ENCODE assay signal across 3 cellular contexts in the genomic region with DNA sequence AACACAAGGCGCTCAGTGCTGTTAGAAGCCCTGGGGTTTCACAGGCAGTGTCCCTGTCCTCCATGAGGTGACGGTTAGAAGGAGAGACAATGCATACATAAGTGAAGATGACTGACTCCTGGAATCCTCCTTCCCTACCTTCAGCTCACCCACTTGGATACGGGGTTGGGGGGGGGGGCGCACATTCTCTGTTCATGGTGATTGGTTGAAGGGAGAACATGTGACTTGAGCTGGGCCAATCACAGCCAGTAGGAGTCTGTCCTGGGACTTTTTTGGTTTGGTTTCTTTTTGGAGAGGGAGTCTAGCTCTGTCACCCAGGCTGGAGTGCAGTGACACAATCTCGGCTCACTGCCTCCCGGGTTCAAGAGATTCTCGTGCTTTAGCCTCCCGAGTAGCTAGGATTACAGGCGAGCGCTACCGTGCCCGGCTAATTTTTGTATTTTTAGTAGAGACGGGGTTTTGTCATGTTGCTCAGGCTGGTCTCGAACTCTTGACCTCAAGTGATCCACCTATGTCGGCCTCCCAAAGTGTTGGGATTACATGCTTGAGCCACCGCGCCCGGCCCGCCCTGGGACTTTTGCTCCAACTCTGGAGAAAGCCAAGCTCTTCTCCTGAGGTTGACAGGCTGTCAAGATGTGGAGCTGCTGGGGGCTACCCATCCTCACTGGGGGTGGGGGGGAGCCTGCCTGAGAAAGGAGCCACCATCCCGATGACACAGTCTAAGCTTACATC.
A peak's percentile ranks its signal among the peaks of the same experiment; 100 is the strongest.
TF ChIP-seq lines count a peak whose summit lies in the region.

No MANE protein-coding gene starts in this region.

TF ChIP-seq in SK-N-SH, 30 proteins besides CTCF, POLR2A, EP300 and RAD21:
- TF ChIP-seq NRF1 (IDR thresholded peaks at IDR 0.05; ENCODE audit: low read depth, low read length) (no peak), SMC3 (IDR thresholded peaks at IDR 0.05; ENCODE audit: low read depth, low read length) (no peak), FOXJ3 (CRISPR knock-in tag; IDR thresholded peaks at IDR 0.05) (no peak), SIN3A (IDR thresholded peaks at IDR 0.05; ENCODE audit: borderline replicate concordance, low read depth, low read length) (no peak), EZH2phosphoT487 (IDR thresholded peaks at IDR 0.05; ENCODE audit: borderline replicate concordance, low read depth) (no peak)
- TF ChIP-seq, protein P1, sequence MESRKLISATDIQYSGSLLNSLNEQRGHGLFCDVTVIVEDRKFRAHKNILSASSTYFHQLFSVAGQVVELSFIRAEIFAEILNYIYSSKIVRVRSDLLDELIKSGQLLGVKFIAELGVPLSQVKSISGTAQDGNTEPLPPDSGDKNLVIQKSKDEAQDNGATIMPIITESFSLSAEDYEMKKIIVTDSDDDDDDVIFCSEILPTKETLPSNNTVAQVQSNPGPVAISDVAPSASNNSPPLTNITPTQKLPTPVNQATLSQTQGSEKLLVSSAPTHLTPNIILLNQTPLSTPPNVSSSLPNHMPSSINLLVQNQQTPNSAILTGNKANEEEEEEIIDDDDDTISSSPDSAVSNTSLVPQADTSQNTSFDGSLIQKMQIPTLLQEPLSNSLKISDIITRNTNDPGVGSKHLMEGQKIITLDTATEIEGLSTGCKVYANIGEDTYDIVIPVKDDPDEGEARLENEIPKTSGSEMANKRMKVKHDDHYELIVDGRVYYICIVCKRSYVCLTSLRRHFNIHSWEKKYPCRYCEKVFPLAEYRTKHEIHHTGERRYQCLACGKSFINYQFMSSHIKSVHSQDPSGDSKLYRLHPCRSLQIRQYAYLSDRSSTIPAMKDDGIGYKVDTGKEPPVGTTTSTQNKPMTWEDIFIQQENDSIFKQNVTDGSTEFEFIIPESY (IDR thresholded peaks at IDR 0.05; ENCODE audit: borderline replicate concordance, low read depth), result no peak
- TF ChIP-seq, protein P2, sequence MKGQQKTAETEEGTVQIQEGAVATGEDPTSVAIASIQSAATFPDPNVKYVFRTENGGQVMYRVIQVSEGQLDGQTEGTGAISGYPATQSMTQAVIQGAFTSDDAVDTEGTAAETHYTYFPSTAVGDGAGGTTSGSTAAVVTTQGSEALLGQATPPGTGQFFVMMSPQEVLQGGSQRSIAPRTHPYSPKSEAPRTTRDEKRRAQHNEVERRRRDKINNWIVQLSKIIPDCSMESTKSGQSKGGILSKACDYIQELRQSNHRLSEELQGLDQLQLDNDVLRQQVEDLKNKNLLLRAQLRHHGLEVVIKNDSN (IDR thresholded peaks at IDR 0.05; ENCODE audit: borderline replicate concordance, low read depth), result peak; percentile 53; the same call in 1 of the 2 replicates

TF ChIP-seq in SK-N-SH treated with all-trans-retinoic acid at 6 μM for 48 hours, 23 proteins besides CTCF, POLR2A, EP300 and RAD21:
- TF ChIP-seq, protein P3, sequence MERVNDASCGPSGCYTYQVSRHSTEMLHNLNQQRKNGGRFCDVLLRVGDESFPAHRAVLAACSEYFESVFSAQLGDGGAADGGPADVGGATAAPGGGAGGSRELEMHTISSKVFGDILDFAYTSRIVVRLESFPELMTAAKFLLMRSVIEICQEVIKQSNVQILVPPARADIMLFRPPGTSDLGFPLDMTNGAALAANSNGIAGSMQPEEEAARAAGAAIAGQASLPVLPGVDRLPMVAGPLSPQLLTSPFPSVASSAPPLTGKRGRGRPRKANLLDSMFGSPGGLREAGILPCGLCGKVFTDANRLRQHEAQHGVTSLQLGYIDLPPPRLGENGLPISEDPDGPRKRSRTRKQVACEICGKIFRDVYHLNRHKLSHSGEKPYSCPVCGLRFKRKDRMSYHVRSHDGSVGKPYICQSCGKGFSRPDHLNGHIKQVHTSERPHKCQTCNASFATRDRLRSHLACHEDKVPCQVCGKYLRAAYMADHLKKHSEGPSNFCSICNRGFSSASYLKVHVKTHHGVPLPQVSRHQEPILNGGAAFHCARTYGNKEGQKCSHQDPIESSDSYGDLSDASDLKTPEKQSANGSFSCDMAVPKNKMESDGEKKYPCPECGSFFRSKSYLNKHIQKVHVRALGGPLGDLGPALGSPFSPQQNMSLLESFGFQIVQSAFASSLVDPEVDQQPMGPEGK (CRISPR knock-in tag; IDR thresholded peaks at IDR 0.05; ENCODE audit: borderline replicate concordance), result no peak
- TF ChIP-seq CSDC2 (CRISPR knock-in tag; IDR thresholded peaks at IDR 0.05) (no peak), PPARA (CRISPR knock-in tag; IDR thresholded peaks at IDR 0.05; ENCODE audit: borderline replicate concordance) (no peak), GLIS3 (CRISPR knock-in tag; IDR thresholded peaks at IDR 0.05) (no peak), ARNTL (CRISPR knock-in tag; IDR thresholded peaks at IDR 0.05; ENCODE audit: borderline replicate concordance, low read depth) (no peak), ZNF70 (CRISPR knock-in tag; IDR thresholded peaks at IDR 0.05) (no peak), TCF4 (CRISPR knock-in tag; IDR thresholded peaks at IDR 0.05; ENCODE audit: borderline replicate concordance) (no peak), BACH2 (CRISPR knock-in tag; IDR thresholded peaks at IDR 0.05; ENCODE audit: borderline replicate concordance) (no peak), ZFP30 (CRISPR knock-in tag; IDR thresholded peaks at IDR 0.05) (no peak), ZC3H10 (CRISPR knock-in tag; IDR thresholded peaks at IDR 0.05) (no peak), ZNF8 (CRISPR knock-in tag; IDR thresholded peaks at IDR 0.05) (no peak), ZNF565 (CRISPR knock-in tag; conservative IDR thresholded peaks at IDR 0.05; ENCODE audit: low read depth) (no peak), OSR1 (CRISPR knock-in tag; IDR thresholded peaks at IDR 0.05) (no peak), SNAI2 (CRISPR knock-in tag; IDR thresholded peaks at IDR 0.05) (no peak)
- TF ChIP-seq, protein P4, sequence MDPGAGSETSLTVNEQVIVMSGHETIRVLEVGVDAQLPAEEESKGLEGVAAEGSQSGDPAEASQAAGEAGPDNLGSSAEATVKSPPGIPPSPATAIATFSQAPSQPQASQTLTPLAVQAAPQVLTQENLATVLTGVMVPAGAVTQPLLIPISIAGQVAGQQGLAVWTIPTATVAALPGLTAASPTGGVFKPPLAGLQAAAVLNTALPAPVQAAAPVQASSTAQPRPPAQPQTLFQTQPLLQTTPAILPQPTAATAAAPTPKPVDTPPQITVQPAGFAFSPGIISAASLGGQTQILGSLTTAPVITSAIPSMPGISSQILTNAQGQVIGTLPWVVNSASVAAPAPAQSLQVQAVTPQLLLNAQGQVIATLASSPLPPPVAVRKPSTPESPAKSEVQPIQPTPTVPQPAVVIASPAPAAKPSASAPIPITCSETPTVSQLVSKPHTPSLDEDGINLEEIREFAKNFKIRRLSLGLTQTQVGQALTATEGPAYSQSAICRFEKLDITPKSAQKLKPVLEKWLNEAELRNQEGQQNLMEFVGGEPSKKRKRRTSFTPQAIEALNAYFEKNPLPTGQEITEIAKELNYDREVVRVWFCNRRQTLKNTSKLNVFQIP (CRISPR knock-in tag; IDR thresholded peaks at IDR 0.05; ENCODE audit: borderline replicate concordance, low read depth), result no peak
- TF ChIP-seq, protein P5, sequence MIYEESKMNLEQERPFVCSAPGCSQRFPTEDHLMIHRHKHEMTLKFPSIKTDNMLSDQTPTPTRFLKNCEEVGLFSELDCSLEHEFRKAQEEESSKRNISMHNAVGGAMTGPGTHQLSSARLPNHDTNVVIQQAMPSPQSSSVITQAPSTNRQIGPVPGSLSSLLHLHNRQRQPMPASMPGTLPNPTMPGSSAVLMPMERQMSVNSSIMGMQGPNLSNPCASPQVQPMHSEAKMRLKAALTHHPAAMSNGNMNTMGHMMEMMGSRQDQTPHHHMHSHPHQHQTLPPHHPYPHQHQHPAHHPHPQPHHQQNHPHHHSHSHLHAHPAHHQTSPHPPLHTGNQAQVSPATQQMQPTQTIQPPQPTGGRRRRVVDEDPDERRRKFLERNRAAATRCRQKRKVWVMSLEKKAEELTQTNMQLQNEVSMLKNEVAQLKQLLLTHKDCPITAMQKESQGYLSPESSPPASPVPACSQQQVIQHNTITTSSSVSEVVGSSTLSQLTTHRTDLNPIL (CRISPR knock-in tag; IDR thresholded peaks at IDR 0.05; ENCODE audit: low read depth), result no peak
- TF ChIP-seq, protein P6, sequence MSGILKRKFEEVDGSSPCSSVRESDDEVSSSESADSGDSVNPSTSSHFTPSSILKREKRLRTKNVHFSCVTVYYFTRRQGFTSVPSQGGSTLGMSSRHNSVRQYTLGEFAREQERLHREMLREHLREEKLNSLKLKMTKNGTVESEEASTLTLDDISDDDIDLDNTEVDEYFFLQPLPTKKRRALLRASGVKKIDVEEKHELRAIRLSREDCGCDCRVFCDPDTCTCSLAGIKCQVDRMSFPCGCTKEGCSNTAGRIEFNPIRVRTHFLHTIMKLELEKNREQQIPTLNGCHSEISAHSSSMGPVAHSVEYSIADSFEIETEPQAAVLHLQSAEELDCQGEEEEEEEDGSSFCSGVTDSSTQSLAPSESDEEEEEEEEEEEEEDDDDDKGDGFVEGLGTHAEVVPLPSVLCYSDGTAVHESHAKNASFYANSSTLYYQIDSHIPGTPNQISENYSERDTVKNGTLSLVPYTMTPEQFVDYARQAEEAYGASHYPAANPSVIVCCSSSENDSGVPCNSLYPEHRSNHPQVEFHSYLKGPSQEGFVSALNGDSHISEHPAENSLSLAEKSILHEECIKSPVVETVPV (CRISPR knock-in tag; IDR thresholded peaks at IDR 0.05), result no peak

TF ChIP-seq in GM23338, 12 proteins besides CTCF, POLR2A, EP300 and RAD21:
- TF ChIP-seq EZH2phosphoT487 (IDR thresholded peaks at IDR 0.05; ENCODE audit: unreplicated experiment), result no peak
- no peak for TF ChIP-seq JUNB (IDR thresholded peaks at IDR 0.05; ENCODE audit: unreplicated experiment)
- TF ChIP-seq, protein P7, sequence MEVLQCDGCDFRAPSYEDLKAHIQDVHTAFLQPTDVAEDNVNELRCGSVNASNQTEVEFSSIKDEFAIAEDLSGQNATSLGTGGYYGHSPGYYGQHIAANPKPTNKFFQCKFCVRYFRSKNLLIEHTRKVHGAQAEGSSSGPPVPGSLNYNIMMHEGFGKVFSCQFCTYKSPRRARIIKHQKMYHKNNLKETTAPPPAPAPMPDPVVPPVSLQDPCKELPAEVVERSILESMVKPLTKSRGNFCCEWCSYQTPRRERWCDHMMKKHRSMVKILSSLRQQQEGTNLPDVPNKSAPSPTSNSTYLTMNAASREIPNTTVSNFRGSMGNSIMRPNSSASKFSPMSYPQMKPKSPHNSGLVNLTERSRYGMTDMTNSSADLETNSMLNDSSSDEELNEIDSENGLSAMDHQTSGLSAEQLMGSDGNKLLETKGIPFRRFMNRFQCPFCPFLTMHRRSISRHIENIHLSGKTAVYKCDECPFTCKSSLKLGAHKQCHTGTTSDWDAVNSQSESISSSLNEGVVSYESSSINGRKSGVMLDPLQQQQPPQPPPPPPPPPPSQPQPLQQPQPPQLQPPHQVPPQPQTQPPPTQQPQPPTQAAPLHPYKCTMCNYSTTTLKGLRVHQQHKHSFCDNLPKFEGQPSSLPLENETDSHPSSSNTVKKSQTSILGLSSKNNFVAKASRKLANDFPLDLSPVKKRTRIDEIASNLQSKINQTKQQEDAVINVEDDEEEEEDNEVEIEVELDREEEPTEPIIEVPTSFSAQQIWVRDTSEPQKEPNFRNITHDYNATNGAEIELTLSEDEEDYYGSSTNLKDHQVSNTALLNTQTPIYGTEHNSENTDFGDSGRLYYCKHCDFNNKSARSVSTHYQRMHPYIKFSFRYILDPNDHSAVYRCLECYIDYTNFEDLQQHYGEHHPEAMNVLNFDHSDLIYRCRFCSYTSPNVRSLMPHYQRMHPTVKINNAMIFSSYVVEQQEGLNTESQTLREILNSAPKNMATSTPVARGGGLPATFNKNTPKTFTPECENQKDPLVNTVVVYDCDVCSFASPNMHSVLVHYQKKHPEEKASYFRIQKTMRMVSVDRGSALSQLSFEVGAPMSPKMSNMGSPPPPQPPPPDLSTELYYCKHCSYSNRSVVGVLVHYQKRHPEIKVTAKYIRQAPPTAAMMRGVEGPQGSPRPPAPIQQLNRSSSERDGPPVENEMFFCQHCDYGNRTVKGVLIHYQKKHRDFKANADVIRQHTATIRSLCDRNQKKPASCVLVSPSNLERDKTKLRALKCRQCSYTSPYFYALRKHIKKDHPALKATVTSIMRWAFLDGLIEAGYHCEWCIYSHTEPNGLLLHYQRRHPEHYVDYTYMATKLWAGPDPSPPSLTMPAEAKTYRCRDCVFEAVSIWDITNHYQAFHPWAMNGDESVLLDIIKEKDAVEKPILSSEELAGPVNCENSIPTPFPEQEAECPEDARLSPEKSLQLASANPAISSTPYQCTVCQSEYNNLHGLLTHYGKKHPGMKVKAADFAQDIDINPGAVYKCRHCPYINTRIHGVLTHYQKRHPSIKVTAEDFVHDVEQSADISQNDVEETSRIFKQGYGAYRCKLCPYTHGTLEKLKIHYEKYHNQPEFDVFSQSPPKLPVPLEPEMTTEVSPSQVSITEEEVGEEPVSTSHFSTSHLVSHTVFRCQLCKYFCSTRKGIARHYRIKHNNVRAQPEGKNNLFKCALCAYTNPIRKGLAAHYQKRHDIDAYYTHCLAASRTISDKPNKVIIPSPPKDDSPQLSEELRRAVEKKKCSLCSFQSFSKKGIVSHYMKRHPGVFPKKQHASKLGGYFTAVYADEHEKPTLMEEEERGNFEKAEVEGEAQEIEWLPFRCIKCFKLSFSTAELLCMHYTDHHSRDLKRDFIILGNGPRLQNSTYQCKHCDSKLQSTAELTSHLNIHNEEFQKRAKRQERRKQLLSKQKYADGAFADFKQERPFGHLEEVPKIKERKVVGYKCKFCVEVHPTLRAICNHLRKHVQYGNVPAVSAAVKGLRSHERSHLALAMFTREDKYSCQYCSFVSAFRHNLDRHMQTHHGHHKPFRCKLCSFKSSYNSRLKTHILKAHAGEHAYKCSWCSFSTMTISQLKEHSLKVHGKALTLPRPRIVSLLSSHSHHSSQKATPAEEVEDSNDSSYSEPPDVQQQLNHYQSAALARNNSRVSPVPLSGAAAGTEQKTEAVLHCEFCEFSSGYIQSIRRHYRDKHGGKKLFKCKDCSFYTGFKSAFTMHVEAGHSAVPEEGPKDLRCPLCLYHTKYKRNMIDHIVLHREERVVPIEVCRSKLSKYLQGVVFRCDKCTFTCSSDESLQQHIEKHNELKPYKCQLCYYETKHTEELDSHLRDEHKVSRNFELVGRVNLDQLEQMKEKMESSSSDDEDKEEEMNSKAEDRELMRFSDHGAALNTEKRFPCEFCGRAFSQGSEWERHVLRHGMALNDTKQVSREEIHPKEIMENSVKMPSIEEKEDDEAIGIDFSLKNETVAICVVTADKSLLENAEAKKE (CRISPR knock-in tag; IDR thresholded peaks at IDR 0.05), result no peak
- TF ChIP-seq, protein P8, sequence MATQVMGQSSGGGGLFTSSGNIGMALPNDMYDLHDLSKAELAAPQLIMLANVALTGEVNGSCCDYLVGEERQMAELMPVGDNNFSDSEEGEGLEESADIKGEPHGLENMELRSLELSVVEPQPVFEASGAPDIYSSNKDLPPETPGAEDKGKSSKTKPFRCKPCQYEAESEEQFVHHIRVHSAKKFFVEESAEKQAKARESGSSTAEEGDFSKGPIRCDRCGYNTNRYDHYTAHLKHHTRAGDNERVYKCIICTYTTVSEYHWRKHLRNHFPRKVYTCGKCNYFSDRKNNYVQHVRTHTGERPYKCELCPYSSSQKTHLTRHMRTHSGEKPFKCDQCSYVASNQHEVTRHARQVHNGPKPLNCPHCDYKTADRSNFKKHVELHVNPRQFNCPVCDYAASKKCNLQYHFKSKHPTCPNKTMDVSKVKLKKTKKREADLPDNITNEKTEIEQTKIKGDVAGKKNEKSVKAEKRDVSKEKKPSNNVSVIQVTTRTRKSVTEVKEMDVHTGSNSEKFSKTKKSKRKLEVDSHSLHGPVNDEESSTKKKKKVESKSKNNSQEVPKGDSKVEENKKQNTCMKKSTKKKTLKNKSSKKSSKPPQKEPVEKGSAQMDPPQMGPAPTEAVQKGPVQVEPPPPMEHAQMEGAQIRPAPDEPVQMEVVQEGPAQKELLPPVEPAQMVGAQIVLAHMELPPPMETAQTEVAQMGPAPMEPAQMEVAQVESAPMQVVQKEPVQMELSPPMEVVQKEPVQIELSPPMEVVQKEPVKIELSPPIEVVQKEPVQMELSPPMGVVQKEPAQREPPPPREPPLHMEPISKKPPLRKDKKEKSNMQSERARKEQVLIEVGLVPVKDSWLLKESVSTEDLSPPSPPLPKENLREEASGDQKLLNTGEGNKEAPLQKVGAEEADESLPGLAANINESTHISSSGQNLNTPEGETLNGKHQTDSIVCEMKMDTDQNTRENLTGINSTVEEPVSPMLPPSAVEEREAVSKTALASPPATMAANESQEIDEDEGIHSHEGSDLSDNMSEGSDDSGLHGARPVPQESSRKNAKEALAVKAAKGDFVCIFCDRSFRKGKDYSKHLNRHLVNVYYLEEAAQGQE (IDR thresholded peaks at IDR 0.05; ENCODE audit: unreplicated experiment), result no peak
- TF ChIP-seq ZNF114 (CRISPR knock-in tag; IDR thresholded peaks at IDR 0.05), result no peak
- TF ChIP-seq NANOG (IDR thresholded peaks at IDR 0.05; ENCODE audit: borderline replicate concordance), result no peak
